In the genomic region with DNA sequence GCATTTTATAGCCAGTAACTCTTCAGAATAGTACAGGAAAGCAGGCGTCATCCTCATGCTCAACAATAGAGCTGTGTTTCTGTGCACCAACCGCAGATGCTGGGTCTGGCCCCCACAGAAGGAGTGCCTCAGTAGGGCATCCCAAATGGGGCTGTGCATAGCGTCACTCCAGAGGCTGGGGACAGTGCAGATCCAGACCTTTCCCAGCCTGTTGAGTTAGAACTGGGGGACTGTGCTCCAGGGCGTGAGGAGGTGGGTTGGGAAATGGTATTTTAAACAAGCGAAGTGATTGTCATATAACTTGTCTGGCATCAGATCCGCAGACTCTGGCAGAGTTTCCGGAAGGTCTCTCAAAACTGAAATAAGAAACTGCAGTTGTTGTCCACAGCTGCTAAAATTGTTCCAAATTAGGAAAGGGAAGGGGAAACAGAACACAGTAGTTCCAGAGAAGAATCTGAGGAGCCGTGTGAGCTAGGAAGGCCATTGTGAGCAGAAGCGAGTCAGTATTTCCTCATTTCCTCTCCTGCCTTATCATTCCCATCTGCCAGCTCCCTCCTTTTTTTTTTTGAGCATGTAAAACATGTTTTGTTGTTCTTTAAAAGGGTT, we compare ENCODE assay signal across 1 cellular context.
A peak's percentile ranks its signal among the peaks of the same experiment; 100 is the strongest.
TF ChIP-seq lines count a peak whose summit lies in the region.

No MANE protein-coding gene starts in this region.

TF ChIP-seq in SK-N-SH, 30 proteins besides CTCF, POLR2A, EP300 and RAD21 (continued from another document):
- TF ChIP-seq, protein P1, sequence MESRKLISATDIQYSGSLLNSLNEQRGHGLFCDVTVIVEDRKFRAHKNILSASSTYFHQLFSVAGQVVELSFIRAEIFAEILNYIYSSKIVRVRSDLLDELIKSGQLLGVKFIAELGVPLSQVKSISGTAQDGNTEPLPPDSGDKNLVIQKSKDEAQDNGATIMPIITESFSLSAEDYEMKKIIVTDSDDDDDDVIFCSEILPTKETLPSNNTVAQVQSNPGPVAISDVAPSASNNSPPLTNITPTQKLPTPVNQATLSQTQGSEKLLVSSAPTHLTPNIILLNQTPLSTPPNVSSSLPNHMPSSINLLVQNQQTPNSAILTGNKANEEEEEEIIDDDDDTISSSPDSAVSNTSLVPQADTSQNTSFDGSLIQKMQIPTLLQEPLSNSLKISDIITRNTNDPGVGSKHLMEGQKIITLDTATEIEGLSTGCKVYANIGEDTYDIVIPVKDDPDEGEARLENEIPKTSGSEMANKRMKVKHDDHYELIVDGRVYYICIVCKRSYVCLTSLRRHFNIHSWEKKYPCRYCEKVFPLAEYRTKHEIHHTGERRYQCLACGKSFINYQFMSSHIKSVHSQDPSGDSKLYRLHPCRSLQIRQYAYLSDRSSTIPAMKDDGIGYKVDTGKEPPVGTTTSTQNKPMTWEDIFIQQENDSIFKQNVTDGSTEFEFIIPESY (IDR thresholded peaks at IDR 0.05; ENCODE audit: borderline replicate concordance, low read depth): no peak
- TF ChIP-seq POLR2AphosphoS5 (IDR thresholded peaks at IDR 0.05; ENCODE audit: low read depth, low read length): no peak
- TF ChIP-seq TCF12 (IDR thresholded peaks at IDR 0.05): 0 out of 2 replicates have a peak, but pooled peaks have one; percentile 5
- no peak for TF ChIP-seq USF1 (IDR thresholded peaks at IDR 0.05; ENCODE audit: borderline replicate concordance, low read depth)
- no peak for TF ChIP-seq YY1 (IDR thresholded peaks at IDR 0.05; ENCODE audit: low read depth)
- peak; percentile 70 for TF ChIP-seq GATA2 (CRISPR knock-in tag; IDR thresholded peaks at IDR 0.05)
- no peak for TF ChIP-seq NRF1 (IDR thresholded peaks at IDR 0.05; ENCODE audit: low read depth, low read length)
- TF ChIP-seq EZH2phosphoT487 (IDR thresholded peaks at IDR 0.05; ENCODE audit: borderline replicate concordance, low read depth): no peak
- no peak for TF ChIP-seq TAF1 (IDR thresholded peaks at IDR 0.05; ENCODE audit: borderline replicate concordance, low read depth, low read length)
- no peak for TF ChIP-seq RXRA (IDR thresholded peaks at IDR 0.05; ENCODE audit: borderline replicate concordance, low read depth)
- TF ChIP-seq FOXJ3 (CRISPR knock-in tag; IDR thresholded peaks at IDR 0.05): no peak
- TF ChIP-seq, protein P2, sequence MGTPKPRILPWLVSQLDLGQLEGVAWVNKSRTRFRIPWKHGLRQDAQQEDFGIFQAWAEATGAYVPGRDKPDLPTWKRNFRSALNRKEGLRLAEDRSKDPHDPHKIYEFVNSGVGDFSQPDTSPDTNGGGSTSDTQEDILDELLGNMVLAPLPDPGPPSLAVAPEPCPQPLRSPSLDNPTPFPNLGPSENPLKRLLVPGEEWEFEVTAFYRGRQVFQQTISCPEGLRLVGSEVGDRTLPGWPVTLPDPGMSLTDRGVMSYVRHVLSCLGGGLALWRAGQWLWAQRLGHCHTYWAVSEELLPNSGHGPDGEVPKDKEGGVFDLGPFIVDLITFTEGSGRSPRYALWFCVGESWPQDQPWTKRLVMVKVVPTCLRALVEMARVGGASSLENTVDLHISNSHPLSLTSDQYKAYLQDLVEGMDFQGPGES (IDR thresholded peaks at IDR 0.05; ENCODE audit: low read depth, low read length): 0 out of 2 replicates have a peak, but pooled peaks have one; percentile 14
- TF ChIP-seq FOSL2 (IDR thresholded peaks at IDR 0.05; ENCODE audit: borderline replicate concordance, low read depth): no peak
- no peak for TF ChIP-seq TEAD4 (IDR thresholded peaks at IDR 0.05; ENCODE audit: borderline replicate concordance, insufficient read depth)
- TF ChIP-seq RFX5 (IDR thresholded peaks at IDR 0.05; ENCODE audit: low read length): no peak
- no peak for TF ChIP-seq SIN3A (IDR thresholded peaks at IDR 0.05; ENCODE audit: borderline replicate concordance, low read depth, low read length)
